ENCODE assay signal across 9 cellular contexts in genomic region chr9:111759762-111760639, GRCh38. TPM values are rescaled to one million over a fixed set of nuclear protein-coding genes. Genes with fewer than 3 reads are reported as not detected.
DNase-seq lines count a peak whose midpoint lies in the region; ATAC-seq, FAIRE-seq and TF ChIP-seq lines count a peak whose summit lies in the region.
"Had no signal": no experiment of that assay in that cellular context is flagged by ENCODE, and none has a peak within 500 bp of the region (broad histone marks: within the 10 kb centered on the region; RNA-seq: fewer than 3 reads in every experiment).

No MANE protein-coding gene starts in this region.

- no peaks in the 10 kb centered on the region for H3K27me3 Mint-ChIP-seq in CD8-positive, alpha-beta memory T cell
- no peaks in the 10 kb centered on the region for H3K27me3 Mint-ChIP-seq in astrocyte (ENCODE audit: low read depth, unreplicated experiment)

- H2AFZ ChIP-seq in astrocyte (ENCODE audit: low read depth, low read length): no peak overlapping the region

- H3K4me1 Mint-ChIP-seq in CD8-positive, alpha-beta memory T cell: peaks cover 0 to 4% (median 3%) of the 10 kb centered on the region in 3 donors
- H3K4me1 Mint-ChIP-seq in astrocyte (ENCODE audit: low read depth, unreplicated experiment): peaks cover 16% of the 10 kb centered on the region

- H3K36me3 Mint-ChIP-seq in CD8-positive, alpha-beta memory T cell: no peaks in the 10 kb centered on the region
- peaks cover 2% of the 10 kb centered on the region for H3K36me3 Mint-ChIP-seq in astrocyte (ENCODE audit: low read depth, unreplicated experiment)

- H4K20me1 ChIP-seq in astrocyte (ENCODE audit: insufficient read depth, low read length): no peaks in the 10 kb centered on the region

- peak; percentile 64 for TF ChIP-seq CTCF in LNCAP (IDR thresholded peaks at IDR 0.05)
- TF ChIP-seq CTCF in Peyer's patch (IDR thresholded peaks at IDR 0.05): peak; percentile 32 to 93 (median 76)
- peak; percentile 64 for TF ChIP-seq CTCF in astrocyte (IDR thresholded peaks at IDR 0.05; ENCODE audit: insufficient read depth, low read depth, low read length)

- no peak overlapping the region for H3K4me3 Mint-ChIP-seq in CD8-positive, alpha-beta memory T cell
- H3K4me3 Mint-ChIP-seq in astrocyte (ENCODE audit: unreplicated experiment): no peak overlapping the region

- no peak for TF ChIP-seq POLR2A in Peyer's patch (IDR thresholded peaks at IDR 0.05)

- H3K4me1 ChIP-seq in CD8-positive, alpha-beta memory T cell (ENCODE audit: insufficient read depth, low read length): peaks cover 6% of the 10 kb centered on the region
- no peaks in the 10 kb centered on the region for H3K4me1 ChIP-seq in Peyer's patch
- H3K4me1 ChIP-seq in astrocyte (ENCODE audit: insufficient read depth, low read length): no peaks in the 10 kb centered on the region
- no peaks in the 10 kb centered on the region for H3K4me1 ChIP-seq in small intestine (ENCODE audit: control insufficient read depth in 2 of 2, insufficient read depth in 1 of 2, low read depth in 1 of 2, low read length in 1 of 2)

- no peaks in the 10 kb centered on the region for H3K36me3 ChIP-seq in CD8-positive, alpha-beta memory T cell (ENCODE audit: insufficient read depth, low read length)
- H3K36me3 ChIP-seq in Peyer's patch (no peaks in the 10 kb centered on the region), astrocyte (ENCODE audit: insufficient read depth, low read length) (no peaks in the 10 kb centered on the region), small intestine (ENCODE audit: control insufficient read depth in 2 of 2, insufficient read depth in 2 of 2, low read length in 2 of 2) (no peaks in the 10 kb centered on the region)

- no peak overlapping the region for H3K27ac Mint-ChIP-seq in CD8-positive, alpha-beta memory T cell
- peak overlapping the region; percentile 77 for H3K27ac Mint-ChIP-seq in astrocyte (ENCODE audit: unreplicated experiment)

- H3K79me2 ChIP-seq in astrocyte (ENCODE audit: insufficient read depth, low read length): no peaks in the 10 kb centered on the region

- ATAC-seq in GM19035 (IDR thresholded peaks at IDR 0.05; ENCODE audit: unreplicated experiment) (peak; percentile 59), GM21737 (IDR thresholded peaks at IDR 0.05; ENCODE audit: unreplicated experiment) (no peak)

- no peaks in the 10 kb centered on the region for H3K27me3 ChIP-seq in CD8-positive, alpha-beta memory T cell (ENCODE audit: insufficient read depth, low read length, poor library complexity, severe bottlenecking)
- H3K27me3 ChIP-seq in Peyer's patch (no peaks in the 10 kb centered on the region), astrocyte (ENCODE audit: insufficient read depth, low read length) (no peaks in the 10 kb centered on the region), small intestine (ENCODE audit: control insufficient read depth in 2 of 2, insufficient read depth in 2 of 2, low read length in 2 of 2) (no peaks in the 10 kb centered on the region)

- WGBS in small intestine, 3 donors: 84 to 97% (median 88%) methylated on average over 2 of the region's 2 CpGs

- DNase-seq in CD8-positive, alpha-beta memory T cell: peak; percentile 4 to 59 (median 52)
- DNase-seq in Peyer's patch (peak in 2 of 3 donors; percentile 31 to 73), astrocyte (ENCODE audit: low read depth) (peak; percentile 60), hepatic stellate cell (ENCODE audit: low spot score) (peak; percentile 27), small intestine (peak; percentile 82)

- POLR2A ChIA-PET in CD8-positive, alpha-beta memory T cell (lab: Charles Lee): no interaction called here

- H3K9me3 Mint-ChIP-seq in CD8-positive, alpha-beta memory T cell: no peaks in the 10 kb centered on the region
- H3K9me3 Mint-ChIP-seq in astrocyte (ENCODE audit: unreplicated experiment): no peaks in the 10 kb centered on the region

- peak overlapping the region; percentile 28 for H3K9ac ChIP-seq in astrocyte (ENCODE audit: low read length)

- H3K4me2 ChIP-seq in astrocyte (ENCODE audit: low read length): no peak overlapping the region

- no peaks in the 10 kb centered on the region for H3K9me3 ChIP-seq in CD8-positive, alpha-beta memory T cell (ENCODE audit: low read length)
- H3K9me3 ChIP-seq in Peyer's patch: no peaks in the 10 kb centered on the region
- no peaks in the 10 kb centered on the region for H3K9me3 ChIP-seq in astrocyte (ENCODE audit: insufficient read depth, low read depth, low read length)
- no peaks in the 10 kb centered on the region for H3K9me3 ChIP-seq in small intestine (ENCODE audit: control insufficient read depth, low read depth)

- CTCF ChIA-PET in CD8-positive, alpha-beta memory T cell (lab: Charles Lee): interaction anchor here (1.0 to 11.2 kb wide), 9 partner anchors 9 to 600 kb away, joined by 3 to 104 read pairs (median 4); no protein-coding TSS in a partner anchor

- H3K4me3 ChIP-seq in CD8-positive, alpha-beta memory T cell (ENCODE audit: low read length): no peak overlapping the region
- H3K4me3 ChIP-seq in Peyer's patch (no peak overlapping the region), astrocyte (ENCODE audit: insufficient read depth, low read depth, low read length) (no peak overlapping the region), small intestine (ENCODE audit: low read depth in 1 of 2, low read length in 2 of 2) (no peak overlapping the region)

- H3K27ac ChIP-seq in CD8-positive, alpha-beta memory T cell (ENCODE audit: low read depth, low read length): no peak overlapping the region
- H3K27ac ChIP-seq in Peyer's patch (no peak overlapping the region), astrocyte (ENCODE audit: low read depth, low read length) (peak overlapping the region; percentile 37), small intestine (ENCODE audit: low read depth in 1 of 2, low read length in 1 of 2) (no peak overlapping the region)

- FAIRE-seq in astrocyte (lab: Jason Lieb, UNC): peak; percentile 97
- no peak for FAIRE-seq in small intestine (lab: Jason Lieb, UNC)

RNA-seq across cellular contexts. Expression of gene SHOC1, which starts 34.7 kb away (rescaled TPM):
- total RNA-seq in CD8-positive, alpha-beta memory T cell: not detected
- polyA plus RNA-seq in CD8-positive, alpha-beta memory T cell: not detected
- total RNA-seq in Peyer's patch (not detected), astrocyte (not detected in 2 replicates)
- under 1 TPM in 1 of 3 donors, not detected in 2; 0.04 TPM for polyA plus RNA-seq in small intestine
- total RNA-seq: urinary bladder had no signal

Comparison
In these comparisons a context has a peak if more than half of its experiments do, and no peak if none do; other contexts are left out.
1. DNase-seq: peak in every context shown above with its lines; median percentile 82 in small intestine; 60 in astrocyte; 52 in CD8-positive, alpha-beta memory T cell; 52 in Peyer's patch; 27 in hepatic stellate cell.